ENCODE assay signal across 2 cellular contexts in the genomic region with DNA sequence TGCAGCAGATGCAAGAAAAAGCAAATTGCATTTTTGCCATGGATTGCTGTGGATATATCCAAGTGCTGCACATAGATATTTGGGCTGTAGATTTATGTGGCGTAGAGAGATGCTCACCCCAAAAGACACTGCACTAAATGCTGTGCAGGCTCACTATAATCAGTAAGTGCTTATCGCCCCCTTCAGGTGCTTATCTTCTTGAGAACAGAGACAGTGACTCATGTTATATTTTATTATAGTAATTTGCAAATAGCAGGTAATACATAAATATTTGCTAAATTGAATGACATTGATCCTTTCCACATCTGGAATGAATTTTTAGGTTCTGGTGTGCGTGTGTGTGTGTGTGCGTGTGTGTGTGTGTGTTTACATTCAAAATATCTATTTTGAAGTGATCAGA.
TF ChIP-seq lines count a peak whose summit lies in the region.

No MANE protein-coding gene starts in this region.

TF ChIP-seq in IMR-90, 13 proteins besides CTCF, POLR2A, EP300 and RAD21:
- TF ChIP-seq FOS (IDR thresholded peaks at IDR 0.05; ENCODE audit: low read depth, low read length) (no peak), SMC3 (IDR thresholded peaks at IDR 0.05; ENCODE audit: low read depth, low read length) (peak; percentile 43; the same call in 1 of the 2 replicates)
- TF ChIP-seq, protein P1, sequence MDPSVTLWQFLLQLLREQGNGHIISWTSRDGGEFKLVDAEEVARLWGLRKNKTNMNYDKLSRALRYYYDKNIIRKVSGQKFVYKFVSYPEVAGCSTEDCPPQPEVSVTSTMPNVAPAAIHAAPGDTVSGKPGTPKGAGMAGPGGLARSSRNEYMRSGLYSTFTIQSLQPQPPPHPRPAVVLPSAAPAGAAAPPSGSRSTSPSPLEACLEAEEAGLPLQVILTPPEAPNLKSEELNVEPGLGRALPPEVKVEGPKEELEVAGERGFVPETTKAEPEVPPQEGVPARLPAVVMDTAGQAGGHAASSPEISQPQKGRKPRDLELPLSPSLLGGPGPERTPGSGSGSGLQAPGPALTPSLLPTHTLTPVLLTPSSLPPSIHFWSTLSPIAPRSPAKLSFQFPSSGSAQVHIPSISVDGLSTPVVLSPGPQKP (IDR thresholded peaks at IDR 0.05; ENCODE audit: borderline replicate concordance, low read depth, low read length), result no peak
TF ChIP-seq in IMR-90: peak in this region for 1.

TF ChIP-seq in HepG2, 621 proteins besides CTCF, POLR2A, EP300 and RAD21:
- TF ChIP-seq HHEX (CRISPR knock-in tag; IDR thresholded peaks at IDR 0.05), result no peak
- 0 out of 2 replicates have a peak, but pooled peaks have one; percentile 12 for TF ChIP-seq GATAD2A (CRISPR knock-in tag; IDR thresholded peaks at IDR 0.05)
- peak; percentile 55 for TF ChIP-seq SMC3 (IDR thresholded peaks at IDR 0.05; ENCODE audit: low read length)
- TF ChIP-seq HDAC1 (CRISPR knock-in tag; IDR thresholded peaks at IDR 0.05), result no peak
- TF ChIP-seq, protein P2, sequence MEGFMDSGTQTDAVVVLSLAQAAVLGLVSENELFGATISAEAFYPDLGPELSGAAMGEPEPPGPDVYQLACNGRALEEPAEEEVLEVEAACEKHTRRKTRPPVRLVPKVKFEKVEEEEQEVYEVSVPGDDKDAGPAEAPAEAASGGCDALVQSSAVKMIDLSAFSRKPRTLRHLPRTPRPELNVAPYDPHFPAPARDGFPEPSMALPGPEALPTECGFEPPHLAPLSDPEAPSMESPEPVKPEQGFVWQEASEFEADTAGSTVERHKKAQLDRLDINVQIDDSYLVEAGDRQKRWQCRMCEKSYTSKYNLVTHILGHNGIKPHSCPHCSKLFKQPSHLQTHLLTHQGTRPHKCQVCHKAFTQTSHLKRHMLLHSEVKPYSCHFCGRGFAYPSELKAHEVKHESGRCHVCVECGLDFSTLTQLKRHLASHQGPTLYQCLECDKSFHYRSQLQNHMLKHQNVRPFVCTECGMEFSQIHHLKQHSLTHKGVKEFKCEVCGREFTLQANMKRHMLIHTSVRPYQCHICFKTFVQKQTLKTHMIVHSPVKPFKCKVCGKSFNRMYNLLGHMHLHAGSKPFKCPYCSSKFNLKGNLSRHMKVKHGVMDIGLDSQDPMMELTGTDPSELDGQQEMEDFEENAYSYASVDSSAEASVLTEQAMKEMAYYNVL (CRISPR knock-in tag; IDR thresholded peaks at IDR 0.05; ENCODE audit: borderline replicate concordance), result no peak
- TF ChIP-seq HOXA3 (CRISPR knock-in tag; IDR thresholded peaks at IDR 0.05), result no peak
- no peak for TF ChIP-seq ZNF124 (CRISPR knock-in tag; IDR thresholded peaks at IDR 0.05)
- TF ChIP-seq KLF6 (CRISPR knock-in tag; IDR thresholded peaks at IDR 0.05), result no peak
- TF ChIP-seq, protein P3, sequence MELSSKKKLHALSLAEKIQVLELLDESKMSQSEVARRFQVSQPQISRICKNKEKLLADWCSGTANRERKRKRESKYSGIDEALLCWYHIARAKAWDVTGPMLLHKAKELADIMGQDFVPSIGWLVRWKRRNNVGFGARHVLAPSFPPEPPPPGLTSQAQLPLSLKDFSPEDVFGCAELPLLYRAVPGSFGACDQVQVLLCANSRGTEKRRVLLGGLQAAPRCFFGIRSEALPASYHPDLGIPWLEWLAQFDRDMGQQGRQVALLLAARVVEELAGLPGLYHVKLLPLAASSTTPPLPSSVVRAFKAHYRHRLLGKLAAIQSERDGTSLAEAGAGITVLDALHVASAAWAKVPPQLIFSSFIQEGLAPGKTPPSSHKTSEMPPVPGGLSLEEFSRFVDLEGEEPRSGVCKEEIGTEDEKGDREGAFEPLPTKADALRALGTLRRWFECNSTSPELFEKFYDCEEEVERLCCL (CRISPR knock-in tag; IDR thresholded peaks at IDR 0.05; ENCODE audit: borderline replicate concordance), result no peak
- TF ChIP-seq STAG1 (CRISPR knock-in tag; IDR thresholded peaks at IDR 0.05), result peak; percentile 88
- 0 out of 2 replicates have a peak, but pooled peaks have one; percentile 28 for TF ChIP-seq FOSL2 (CRISPR knock-in tag; IDR thresholded peaks at IDR 0.05)
